In genomic region chr11:72102946-72103753, GRCh38 we compare ENCODE assay signal across 8 cellular contexts. TPM values are rescaled to one million over a fixed set of nuclear protein-coding genes. Genes with fewer than 3 reads are reported as not detected.
DNase-seq lines count a peak whose midpoint lies in the region; ATAC-seq lines count a peak whose summit lies in the region.

Gene LAMTOR1 (minus strand): TSS chr11:72103297. CDS start chr11:72103224, 73 bp downstream.

- H3K27ac Mint-ChIP-seq in activated CD8-positive, alpha-beta memory T cell treated with anti-CD3 and anti-CD28 coated beads, Interleukin-2, amount 10 ng/mL, durations not matched to agents 7 days and 5 days: peak within 1 kb of the TSS; percentile 85

- peaks cover 31% of the 10 kb centered on the region for H3K79me1 ChIP-seq in mesendoderm (ENCODE audit: low read length)

- H2BK120ac ChIP-seq in mesendoderm (ENCODE audit: low read depth, low read length): peak within 1 kb of the TSS; percentile 75

- peak within 1 kb of the TSS; percentile 85 for H3K4me3 Mint-ChIP-seq in activated CD8-positive, alpha-beta memory T cell treated with anti-CD3 and anti-CD28 coated beads, Interleukin-2, amount 10 ng/mL, durations not matched to agents 7 days and 5 days

- no peaks in the 10 kb centered on the region for H3K9me3 Mint-ChIP-seq in activated CD8-positive, alpha-beta memory T cell treated with anti-CD3 and anti-CD28 coated beads, Interleukin-2, amount 10 ng/mL, durations not matched to agents 7 days and 5 days (ENCODE audit: low read depth)

- H3K9ac ChIP-seq in NT2/D1 (ENCODE audit: insufficient read length, low read depth) (peak within 1 kb of the TSS; percentile 95), endocrine pancreas (ENCODE audit: control insufficient read depth, insufficient read depth, low read length) (peak within 1 kb of the TSS; percentile 97), mesendoderm (ENCODE audit: low read length) (peak within 1 kb of the TSS; percentile 88)

- peaks cover 39% of the 10 kb centered on the region for H3K4me1 Mint-ChIP-seq in activated CD8-positive, alpha-beta memory T cell treated with anti-CD3 and anti-CD28 coated beads, Interleukin-2, amount 10 ng/mL, durations not matched to agents 7 days and 5 days

- H3K4ac ChIP-seq in mesendoderm (ENCODE audit: low read depth, low read length): peak within 1 kb of the TSS; percentile 94

- peaks cover 51% of the 10 kb centered on the region for H3K36me3 ChIP-seq in NT2/D1 (ENCODE audit: insufficient read depth, insufficient read length, low read length)
- peaks cover 3% of the 10 kb centered on the region for H3K36me3 ChIP-seq in endocrine pancreas (ENCODE audit: control insufficient read depth, insufficient read depth, low read length)
- H3K36me3 ChIP-seq in mesendoderm (ENCODE audit: control insufficient read depth, insufficient read depth, low read length): peaks cover 4% of the 10 kb centered on the region

- no CpG with 5 or more reads among the region's 64 CpGs for WGBS in mesendoderm (ENCODE audit: extremely low coverage, insufficient coverage, low lambda C conversion rate)

- DNase-seq in COR-L47 (lab: John Stamatoyannopoulos, UW): peak; percentile 100
- peak in 75 of 76 experiments; percentile 71 to 99 (median 98) for DNase-seq in HUDEP-2 (lab: John Stamatoyannopoulos, UW; ENCODE audit: unreplicated experiment in 76 of 76)
- DNase-seq in NT2/D1 (ENCODE audit: low read depth, low spot score): peak; percentile 98
- peak; percentile 99 for DNase-seq in activated CD8-positive, alpha-beta memory T cell treated with anti-CD3 and anti-CD28 coated beads, Interleukin-2, amount 10 ng/mL, durations not matched to agents 7 days and 5 days
- DNase-seq in mesendoderm: peak; percentile 100
- peak; percentile 98 for DNase-seq in stimulated activated CD8-positive, alpha-beta memory T cell treated with anti-CD3 and anti-CD28 coated beads, Interleukin-15, amount 100 ng/mL, for 1 hour (ENCODE audit: low read depth)

- peak; percentile 71 for ATAC-seq in GM21367 (IDR thresholded peaks at IDR 0.05; ENCODE audit: unreplicated experiment)
- peak; percentile 95 for ATAC-seq in activated CD8-positive, alpha-beta memory T cell treated with anti-CD3 and anti-CD28 coated beads, Interleukin-2, amount 10 ng/mL, durations not matched to agents 7 days and 5 days

- H3K27ac ChIP-seq in mesendoderm (ENCODE audit: low read depth, low read length): peak within 1 kb of the TSS; percentile 93

- H4K8ac ChIP-seq in mesendoderm (ENCODE audit: low read depth, low read length): peak within 1 kb of the TSS; percentile 68

- H2BK5ac ChIP-seq in mesendoderm (ENCODE audit: low read length): peak within 1 kb of the TSS; percentile 69

- CTCF ChIA-PET in activated CD8-positive, alpha-beta memory T cell treated with anti-CD3 and anti-CD28 coated beads, Interleukin-2, amount 10 ng/mL, durations not matched to agents 7 days and 5 days (lab: Charles Lee): interaction anchor here (0.7 to 2.1 kb wide), 5 partner anchors 12 to 81 kb away, joined by 3 to 7 read pairs (median 5); no protein-coding TSS in a partner anchor

- H3K9me3 ChIP-seq in NT2/D1 (ENCODE audit: insufficient read depth, low read length) (no peaks in the 10 kb centered on the region), endocrine pancreas (ENCODE audit: control insufficient read depth, low read length) (no peaks in the 10 kb centered on the region)

- peaks cover 11% of the 10 kb centered on the region for H3K36me3 Mint-ChIP-seq in activated CD8-positive, alpha-beta memory T cell treated with anti-CD3 and anti-CD28 coated beads, Interleukin-2, amount 10 ng/mL, durations not matched to agents 7 days and 5 days

- H3K4me1 ChIP-seq in NT2/D1 (ENCODE audit: insufficient read depth, insufficient read length) (no peaks in the 10 kb centered on the region), endocrine pancreas (ENCODE audit: control insufficient read depth, insufficient read depth, low read length) (peaks cover 10% of the 10 kb centered on the region), mesendoderm (ENCODE audit: control insufficient read depth, low read depth, low read length) (peaks cover 5% of the 10 kb centered on the region)

- H2BK15ac ChIP-seq in mesendoderm (replicated peaks; ENCODE audit: low read depth): no peak within 1 kb of the TSS

- H4K5ac ChIP-seq in mesendoderm (ENCODE audit: low read length): peak within 1 kb of the TSS; percentile 64

- peak within 1 kb of the TSS; percentile 85 for H3K18ac ChIP-seq in mesendoderm (ENCODE audit: low read length)

- H3K4me2 ChIP-seq in mesendoderm (ENCODE audit: low read length): peak within 1 kb of the TSS; percentile 94

- H3K27me3 Mint-ChIP-seq in activated CD8-positive, alpha-beta memory T cell treated with anti-CD3 and anti-CD28 coated beads, Interleukin-2, amount 10 ng/mL, durations not matched to agents 7 days and 5 days: no peaks in the 10 kb centered on the region

- peak within 1 kb of the TSS; percentile 98 for H3K56ac ChIP-seq in mesendoderm (ENCODE audit: low read length)

- no peaks in the 10 kb centered on the region for H3K27me3 ChIP-seq in NT2/D1 (ENCODE audit: insufficient read depth, insufficient read length)
- no peaks in the 10 kb centered on the region for H3K27me3 ChIP-seq in endocrine pancreas (ENCODE audit: control insufficient read depth, insufficient read depth, low read length)
- H3K27me3 ChIP-seq in mesendoderm (ENCODE audit: insufficient read depth, low read length, poor library complexity): no peaks in the 10 kb centered on the region

- peaks cover 27% of the 10 kb centered on the region for H3K79me2 ChIP-seq in mesendoderm (ENCODE audit: control insufficient read depth, insufficient read depth, low read length)

- H3K23ac ChIP-seq in mesendoderm (ENCODE audit: low read length): peak within 1 kb of the TSS; percentile 75

- peak within 1 kb of the TSS; percentile 80 for H2AK5ac ChIP-seq in mesendoderm (ENCODE audit: low read length)

- H3K4me3 ChIP-seq in NT2/D1 (ENCODE audit: insufficient read length, low read depth): peak within 1 kb of the TSS; percentile 69
- peak within 1 kb of the TSS; percentile 82 for H3K4me3 ChIP-seq in endocrine pancreas (ENCODE audit: control insufficient read depth, insufficient read depth, low read length)
- H3K4me3 ChIP-seq in mesendoderm (ENCODE audit: low read length): peak within 1 kb of the TSS; percentile 88

RNA-seq across cellular contexts. Expression of gene LAMTOR1, which starts in this region (rescaled TPM):
- 10 to 100 TPM; 63.4 to 66.5 TPM for total RNA-seq in activated CD8-positive, alpha-beta memory T cell treated with anti-CD3 and anti-CD28 coated beads, Interleukin-2, amount 10 ng/mL, durations not matched to agents 7 days and 5 days
- 88.6 TPM for polyA plus RNA-seq in mesendoderm (2013, experiment 1 of 2)
- polyA plus RNA-seq in mesendoderm (2013, experiment 2 of 2): 91.0 TPM

Comparison
In these comparisons a context has a peak if more than half of its experiments do, and no peak if none do; other contexts are left out.
1. Peak in every context shown above with its lines: DNase-seq, ATAC-seq, H3K4me3 ChIP-seq and H3K27ac ChIP-seq.